ENCODE assay signal across 16 cellular contexts in genomic region chr10:24341371-24341770, GRCh38.
"Had no signal": no experiment of that assay in that cellular context is flagged by ENCODE, and none has a peak within 500 bp of the region (broad histone marks: within the 10 kb centered on the region; RNA-seq: fewer than 3 reads in every experiment).

No MANE protein-coding gene starts in this region.

- H3K27me3 ChIP-seq: hepatocyte, left lung, upper lobe of left lung had no signal

- DNase-seq: activated CD4-positive, alpha-beta T cell treated with anti-CD3 and anti-CD28 coated beads, Interleukin-2, amount 10 ng/mL, durations not matched to agents 24 days and 14 days; activated CD4-positive, CD25-positive, alpha-beta regulatory T cell; activated CD8-positive, alpha-beta memory T cell treated with anti-CD3 and anti-CD28 coated beads, Interleukin-2, amount 50 U/mL, for 4 hours; activated CD8-positive, alpha-beta T cell treated with anti-CD3 and anti-CD28 coated beads, Interleukin-2, amount 10 ng/mL, durations not matched to agents 7 days and 5 days; activated gamma-delta T cell; activated T-cell treated with anti-CD3 and anti-CD28 coated beads, Interleukin-2, amount 50 U/mL, for 72 hours; amniotic stem cell; endodermal cell; erythroblast; left lung; natural killer cell; right cardiac atrium; SW 1271; upper lobe of left lung had no signal

- ATAC-seq: activated CD8-positive, alpha-beta T cell treated with anti-CD3 and anti-CD28 coated beads, Interleukin-2, amount 10 ng/mL, durations not matched to agents 7 days and 5 days; activated naive CD4-positive, alpha-beta T cell treated with anti-CD3 and anti-CD28 coated beads, Interleukin-2, amount 50 U/mL, for 72 hours; activated T-cell treated with anti-CD3 and anti-CD28 coated beads, Interleukin-2, amount 50 U/mL, for 72 hours; left lung; natural killer cell had no signal

- H3K9me3 ChIP-seq: left lung, upper lobe of left lung had no signal

- H3K4me3 ChIP-seq: hepatocyte, left lung, upper lobe of left lung had no signal

- H3K36me3 ChIP-seq: left lung, upper lobe of left lung had no signal

- H3K27ac ChIP-seq: hepatocyte, left lung had no signal
